ENCODE assay signal across 22 cellular contexts in the genomic region with DNA sequence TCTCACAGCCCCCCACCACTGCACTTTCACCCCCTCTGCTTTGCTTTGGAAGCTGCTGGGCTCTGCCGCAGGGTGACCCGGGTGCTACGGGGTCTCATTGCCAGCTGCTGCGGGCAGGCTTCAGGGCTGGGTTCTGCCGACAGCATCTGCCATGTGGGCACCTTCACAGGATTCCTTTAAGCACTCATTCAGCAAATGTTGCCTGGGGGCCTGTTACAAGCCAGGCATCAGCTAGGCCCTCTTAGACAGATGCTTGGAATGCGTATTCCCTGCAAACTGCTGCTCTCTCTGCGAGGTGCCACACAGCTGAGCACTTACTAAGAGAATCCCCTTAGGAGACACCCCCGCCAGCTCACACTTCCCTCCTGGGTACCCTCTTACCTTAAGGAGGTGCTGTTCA. TPM values are rescaled to one million over a fixed set of nuclear protein-coding genes. Genes with fewer than 3 reads are reported as not detected.
DNase-seq lines count a peak whose midpoint lies in the region; ATAC-seq and TF ChIP-seq lines count a peak whose summit lies in the region.
"Had no signal": no experiment of that assay in that cellular context is flagged by ENCODE, and none has a peak within 500 bp of the region (broad histone marks: within the 10 kb centered on the region; RNA-seq: fewer than 3 reads in every experiment).

No MANE protein-coding gene starts in this region.

- H3K27me3 ChIP-seq in SK-N-SH (ENCODE audit: insufficient read depth) = no peaks in the 10 kb centered on the region
- no peaks in the 10 kb centered on the region for H3K27me3 ChIP-seq in left ventricle myocardium inferior (ENCODE audit: low read depth)
- H3K27me3 ChIP-seq: pancreas, uterus had no signal

- H3K79me2 ChIP-seq in SK-N-SH (ENCODE audit: insufficient read depth) = no peaks in the 10 kb centered on the region

- CTCF ChIA-PET in SK-N-SH (lab: Yijun Ruan, JAX) = interaction anchor here (1.0 to 2.3 kb wide), 4 partner anchors 10 to 289 kb away, joined by 4 to 8 read pairs (median 4); no protein-coding TSS in a partner anchor

- DNase-seq in SK-N-SH = peak; percentile 59
- peak; percentile 80 for DNase-seq in NCI-H69 (lab: John Stamatoyannopoulos, UW)
- no peak for DNase-seq in left ventricle myocardium inferior
- no peak for DNase-seq in stimulated activated naive B cell treated with anti-CD40 and anti-IgM and Interleukin-4, amounts not matched to agents 10 μg/mL and 1 μg/mL and 100 μg/mL, for 72 hours
- DNase-seq in substantia nigra (lab: John Stamatoyannopoulos, UW) = no peak
- DNase-seq in stimulated activated CD4-positive, alpha-beta T cell treated with anti-CD3 and anti-CD28 coated beads, Interleukin-2, amount 100 ng/mL, for 24 hours = no peak
- DNase-seq: activated CD8-positive, alpha-beta T cell treated with anti-CD3 and anti-CD28 coated beads for 36 hours; activated naive CD8-positive, alpha-beta T cell treated with anti-CD3 and anti-CD28 coated beads, Interleukin-2, amount 50 U/mL, for 24 hours; CD4-positive, CD25-positive, alpha-beta regulatory T cell; Karpas-422; NCI-H1436 treated with DMSO at 0.1 percent for 48 hours; NCI-H510A treated with DMSO at 0.1 percent for 48 hours; pancreas; stimulated activated CD4-positive, alpha-beta T cell treated with anti-CD3 and anti-CD28 coated beads, Interleukin-12 subunit alpha, Interleukin-12 subunit beta, amount 100 ng/mL, for 4 hours; stimulated activated naive CD4-positive, alpha-beta T cell treated with Interleukin-2 at 50 U/mL for 16 hours; uterus had no signal

- H3K9me3 ChIP-seq in SK-N-SH (no peaks in the 10 kb centered on the region), left ventricle myocardium inferior (replicated peaks) (no peaks in the 10 kb centered on the region)
- H3K9me3 ChIP-seq: A549, pancreas, uterus had no signal

- TF ChIP-seq EP300 in SK-N-SH (IDR thresholded peaks at IDR 0.05; ENCODE audit: borderline replicate concordance in 1 of 2, low read depth in 1 of 2, low read length in 1 of 2) = no peak

- no peaks in the 10 kb centered on the region for H3K9me2 ChIP-seq in SK-N-SH

- peaks cover 7 to 9% of the 10 kb centered on the region in 2 donors for H3K4me1 Mint-ChIP-seq in stimulated activated naive B cell treated with anti-CD40 and anti-IgM and Interleukin-4, amounts not matched to agents 10 μg/mL and 1 μg/mL and 100 μg/mL, for 72 hours

- TF ChIP-seq RAD21 in SK-N-SH (IDR thresholded peaks at IDR 0.05; ENCODE audit: low read length) = no peak

- H3K27ac ChIP-seq in SK-N-SH (ENCODE audit: low read depth in 2 of 2, low read length in 1 of 2) (no peak overlapping the region), left ventricle myocardium inferior (replicated peaks) (peak overlapping the region; percentile 40), substantia nigra (ENCODE audit: low read depth, low read length, poor library complexity, severe bottlenecking) (no peak overlapping the region)
- H3K27ac ChIP-seq: pancreas, uterus, VCaP had no signal

- H2AFZ ChIP-seq in SK-N-SH (ENCODE audit: low read depth) = no peak overlapping the region

- H3K9me3 Mint-ChIP-seq in stimulated activated naive B cell treated with anti-CD40 and anti-IgM and Interleukin-4, amounts not matched to agents 10 μg/mL and 1 μg/mL and 100 μg/mL, for 72 hours = no peaks in the 10 kb centered on the region
- H3K9me3 Mint-ChIP-seq: activated CD8-positive, alpha-beta T cell treated with anti-CD3 and anti-CD28 coated beads for 36 hours; activated naive CD8-positive, alpha-beta T cell treated with anti-CD3 and anti-CD28 coated beads, Interleukin-2, amount 50 U/mL, for 24 hours; activated T-helper 1 cell treated with anti-CD3 and anti-CD28 coated beads, Interleukin-12 subunit alpha, Interleukin-12 subunit beta, Interleukin-2, Interleukin-4 antibody, amounts not matched to agents 30 ng/mL and 10 ng/mL and 1 ng/mL, durations not matched to agents 14 hours and 24 hours and 36 hours; CD4-positive, CD25-positive, alpha-beta regulatory T cell had no signal

- intact Hi-C loops in left ventricle myocardium inferior (cut with micrococcal nuclease) = no loop called here

- POLR2A ChIA-PET in SK-N-SH (lab: Yijun Ruan, JAX) = interaction anchor here (0.6 kb wide), 1 partner anchor 244 kb away, joined by 8 read pairs; no protein-coding TSS in a partner anchor

- H3K9ac ChIP-seq in SK-N-SH = no peak overlapping the region

- no peaks in the 10 kb centered on the region for H3K36me3 ChIP-seq in SK-N-SH (replicated peaks in 1 of 2; ENCODE audit: control insufficient read depth in 1 of 2, insufficient read depth in 2 of 2, low read length in 1 of 2)
- no peaks in the 10 kb centered on the region for H3K36me3 ChIP-seq in left ventricle myocardium inferior
- H3K36me3 ChIP-seq: pancreas, uterus had no signal

- H3K27me3 Mint-ChIP-seq in stimulated activated naive B cell treated with anti-CD40 and anti-IgM and Interleukin-4, amounts not matched to agents 10 μg/mL and 1 μg/mL and 100 μg/mL, for 72 hours = peaks cover 33 to 39% of the 10 kb centered on the region in 2 donors

- H3F3A ChIP-seq in SK-N-SH (replicated peaks; ENCODE audit: insufficient read depth) = no peaks in the 10 kb centered on the region

- H3K4me2 ChIP-seq in SK-N-SH = no peak overlapping the region
- H3K4me2 ChIP-seq: A549 had no signal

- H3K27ac Mint-ChIP-seq in stimulated activated naive B cell treated with anti-CD40 and anti-IgM and Interleukin-4, amounts not matched to agents 10 μg/mL and 1 μg/mL and 100 μg/mL, for 72 hours = peak overlapping the region; percentile 66
- H3K27ac Mint-ChIP-seq: activated CD8-positive, alpha-beta T cell treated with anti-CD3 and anti-CD28 coated beads for 36 hours; activated naive CD8-positive, alpha-beta T cell treated with anti-CD3 and anti-CD28 coated beads, Interleukin-2, amount 50 U/mL, for 24 hours; activated T-helper 1 cell treated with anti-CD3 and anti-CD28 coated beads, Interleukin-12 subunit alpha, Interleukin-12 subunit beta, Interleukin-2, Interleukin-4 antibody, amounts not matched to agents 30 ng/mL and 10 ng/mL and 1 ng/mL, durations not matched to agents 14 hours and 24 hours and 36 hours had no signal

- no peaks in the 10 kb centered on the region for H3K36me3 Mint-ChIP-seq in stimulated activated naive B cell treated with anti-CD40 and anti-IgM and Interleukin-4, amounts not matched to agents 10 μg/mL and 1 μg/mL and 100 μg/mL, for 72 hours
- H3K36me3 Mint-ChIP-seq: CD4-positive, CD25-positive, alpha-beta regulatory T cell had no signal

- H3K4me3 ChIP-seq in SK-N-SH (ENCODE audit: low read depth in 2 of 2, low read length in 1 of 2) (no peak overlapping the region), left ventricle myocardium inferior (peak overlapping the region; percentile 10)
- H3K4me3 ChIP-seq: A549, pancreas, uterus had no signal

- H3K4me1 ChIP-seq in SK-N-SH (ENCODE audit: control insufficient read depth in 1 of 2, insufficient read depth in 2 of 2, low read depth in 1 of 2, low read length in 1 of 2) (peaks cover 8 to 27% of the 10 kb centered on the region in 2 experiments), left ventricle myocardium inferior (peaks cover 65% of the 10 kb centered on the region)

- 73% methylated on average over 5 of the region's 8 CpGs for WGBS in SK-N-SH (ENCODE audit: low lambda C conversion rate)

- TF ChIP-seq CTCF in SK-N-SH (IDR thresholded peaks at IDR 0.05) (no peak), left ventricle myocardium inferior (IDR thresholded peaks at IDR 0.05; ENCODE audit: borderline replicate concordance) (no peak)

- no peak overlapping the region for H3K4me3 Mint-ChIP-seq in stimulated activated naive B cell treated with anti-CD40 and anti-IgM and Interleukin-4, amounts not matched to agents 10 μg/mL and 1 μg/mL and 100 μg/mL, for 72 hours
- H3K4me3 Mint-ChIP-seq: activated CD8-positive, alpha-beta T cell treated with anti-CD3 and anti-CD28 coated beads for 36 hours; activated naive CD8-positive, alpha-beta T cell treated with anti-CD3 and anti-CD28 coated beads, Interleukin-2, amount 50 U/mL, for 24 hours; activated T-helper 1 cell treated with anti-CD3 and anti-CD28 coated beads, Interleukin-12 subunit alpha, Interleukin-12 subunit beta, Interleukin-2, Interleukin-4 antibody, amounts not matched to agents 30 ng/mL and 10 ng/mL and 1 ng/mL, durations not matched to agents 14 hours and 24 hours and 36 hours; CD4-positive, CD25-positive, alpha-beta regulatory T cell had no signal

- ATAC-seq in SK-N-SH treated with all-trans-retinoic acid at 6 μM for 48 hours (no peak), GM19395 (IDR thresholded peaks at IDR 0.05; ENCODE audit: unreplicated experiment) (no peak)
- no peak for ATAC-seq in stimulated activated naive B cell treated with anti-CD40 and anti-IgM and Interleukin-4, amounts not matched to agents 10 μg/mL and 1 μg/mL and 100 μg/mL, for 72 hours (replicated peaks)
- ATAC-seq: A549; activated CD8-positive, alpha-beta T cell treated with anti-CD3 and anti-CD28 coated beads for 36 hours; activated naive CD8-positive, alpha-beta T cell treated with anti-CD3 and anti-CD28 coated beads, Interleukin-2, amount 50 U/mL, for 24 hours; pancreas had no signal

- H4K20me1 ChIP-seq in SK-N-SH (ENCODE audit: insufficient read depth) = no peaks in the 10 kb centered on the region

TF ChIP-seq in SK-N-SH, 30 proteins besides CTCF, POLR2A, EP300 and RAD21 (continues in another document):
- TF ChIP-seq EZH2phosphoT487 (IDR thresholded peaks at IDR 0.05; ENCODE audit: borderline replicate concordance, low read depth) (no peak), FOXM1 (IDR thresholded peaks at IDR 0.05; ENCODE audit: low read depth) (no peak), TEAD4 (IDR thresholded peaks at IDR 0.05; ENCODE audit: borderline replicate concordance, insufficient read depth) (no peak), POLR2AphosphoS5 (IDR thresholded peaks at IDR 0.05; ENCODE audit: low read depth, low read length) (no peak)

TF ChIP-seq in SK-N-SH treated with all-trans-retinoic acid at 6 μM for 48 hours, 23 proteins besides CTCF, POLR2A, EP300 and RAD21 (continues in another document):
- TF ChIP-seq ZNF565 (CRISPR knock-in tag; conservative IDR thresholded peaks at IDR 0.05; ENCODE audit: low read depth) (no peak), ZC3H10 (CRISPR knock-in tag; IDR thresholded peaks at IDR 0.05) (no peak), GLIS3 (CRISPR knock-in tag; IDR thresholded peaks at IDR 0.05) (no peak), PPARA (CRISPR knock-in tag; IDR thresholded peaks at IDR 0.05; ENCODE audit: borderline replicate concordance) (no peak)

RNA-seq across cellular contexts. Expression of gene COL16A1, which starts 29.2 kb away (rescaled TPM):
- polyA plus RNA-seq in SK-N-SH (2012; rRNA removed) = 9.0 and 10.4 TPM in 2 replicates
- 3.0 and 3.8 TPM in 2 replicates for polyA plus RNA-seq in SK-N-SH (2012; cell fraction: cytosol; rRNA removed)
- polyA plus RNA-seq in SK-N-SH (2012; cell fraction: nucleus; rRNA removed) = 38.2 and 47.3 TPM in 2 replicates
- total RNA-seq in left ventricle myocardium inferior = 18.3 TPM
- total RNA-seq: activated T-helper 1 cell treated with anti-CD3 and anti-CD28 coated beads, Interleukin-12 subunit alpha, Interleukin-12 subunit beta, Interleukin-2, Interleukin-4 antibody, amounts not matched to agents 30 ng/mL and 10 ng/mL and 1 ng/mL, durations not matched to agents 14 hours and 24 hours and 36 hours; CD4-positive, CD25-positive, alpha-beta regulatory T cell had no signal
- polyA plus RNA-seq: CD4-positive, CD25-positive, alpha-beta regulatory T cell had no signal

RNA-seq across cellular contexts. Expression of gene PEF1, which starts 29.9 kb away (rescaled TPM):
- polyA plus RNA-seq in SK-N-SH (2012; rRNA removed) = 51.9 and 63.4 TPM in 2 replicates
- 37.2 and 46.8 TPM in 2 replicates for polyA plus RNA-seq in SK-N-SH (2012; cell fraction: cytosol; rRNA removed)
- 54.1 and 56.9 TPM in 2 replicates for polyA plus RNA-seq in SK-N-SH (2012; cell fraction: nucleus; rRNA removed)
- total RNA-seq in left ventricle myocardium inferior = 36.4 TPM

RNA-seq across cellular contexts. Expression of gene HCRTR1, which starts 57.1 kb away (rescaled TPM):
- 0.03 TPM in 1 of 2 replicates, not detected in the other for polyA plus RNA-seq in SK-N-SH (2012; rRNA removed)
- polyA plus RNA-seq in SK-N-SH (2012; cell fraction: cytosol; rRNA removed) = 0.05 TPM in 1 of 2 replicates, not detected in the other
- polyA plus RNA-seq in SK-N-SH (2012; cell fraction: nucleus; rRNA removed) = 0.06 TPM in 1 of 2 replicates, not detected in the other
- 0.44 TPM for total RNA-seq in left ventricle myocardium inferior
- total RNA-seq: activated CD8-positive, alpha-beta T cell treated with anti-CD3 and anti-CD28 coated beads for 36 hours; activated T-helper 1 cell treated with anti-CD3 and anti-CD28 coated beads, Interleukin-12 subunit alpha, Interleukin-12 subunit beta, Interleukin-2, Interleukin-4 antibody, amounts not matched to agents 30 ng/mL and 10 ng/mL and 1 ng/mL, durations not matched to agents 14 hours and 24 hours and 36 hours; CD4-positive, CD25-positive, alpha-beta regulatory T cell; mucosa of gallbladder; uterus had no signal
- polyA plus RNA-seq: A549; CD4-positive, CD25-positive, alpha-beta regulatory T cell had no signal

Comparison
In these comparisons a context has a peak if more than half of its experiments do, and no peak if none do; other contexts are left out.
1. DNase-seq: peak in SK-N-SH (single experiment) and NCI-H69 (single experiment); none in left ventricle myocardium inferior (single experiment), stimulated activated naive B cell treated with anti-CD40 and anti-IgM and Interleukin-4, amounts not matched to agents 10 μg/mL and 1 μg/mL and 100 μg/mL, for 72 hours (single experiment), substantia nigra (0 of 49) and stimulated activated CD4-positive, alpha-beta T cell treated with anti-CD3 and anti-CD28 coated beads, Interleukin-2, amount 100 ng/mL, for 24 hours (0 of 2).